1 cellular context compared by ENCODE assay signal in the genomic region with DNA sequence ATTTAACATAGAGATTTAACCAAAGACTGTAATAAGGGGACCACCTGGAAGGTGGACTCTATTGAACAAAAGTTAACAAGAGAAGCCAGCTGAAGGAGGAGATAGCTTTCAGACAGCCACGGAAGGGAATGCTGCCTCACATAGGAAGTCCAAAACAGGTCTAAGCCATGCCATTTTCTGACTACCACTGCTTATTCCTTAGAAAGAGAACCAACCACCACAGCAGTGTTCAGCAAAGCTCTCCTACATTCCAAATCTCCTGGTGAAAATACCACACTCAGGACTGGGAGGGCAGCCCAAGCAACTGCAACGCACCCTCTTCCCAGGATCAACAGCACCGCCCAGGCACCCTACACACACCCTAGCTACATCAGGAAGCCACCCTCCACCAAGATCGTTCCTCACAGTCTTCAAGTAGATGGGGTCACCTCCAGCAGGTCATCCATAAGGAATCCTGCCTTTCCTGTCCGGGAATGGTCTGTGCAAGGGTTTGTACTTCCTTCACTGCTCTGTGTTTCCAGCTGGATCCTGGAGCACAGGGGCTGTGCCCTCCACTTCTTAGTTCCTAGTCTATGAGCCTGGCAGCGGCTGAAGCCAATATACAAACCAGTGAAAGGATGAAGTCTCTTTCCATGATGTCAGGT.
TF ChIP-seq lines count a peak whose summit lies in the region.

No MANE protein-coding gene starts in this region.

TF ChIP-seq in neural cell, 6 proteins besides CTCF, POLR2A, EP300 and RAD21:
- TF ChIP-seq REST (IDR thresholded peaks at IDR 0.05; ENCODE audit: borderline replicate concordance) (peak; percentile 35), POLR2AphosphoS5 (IDR thresholded peaks at IDR 0.05) (no peak)
